In the genomic region with DNA sequence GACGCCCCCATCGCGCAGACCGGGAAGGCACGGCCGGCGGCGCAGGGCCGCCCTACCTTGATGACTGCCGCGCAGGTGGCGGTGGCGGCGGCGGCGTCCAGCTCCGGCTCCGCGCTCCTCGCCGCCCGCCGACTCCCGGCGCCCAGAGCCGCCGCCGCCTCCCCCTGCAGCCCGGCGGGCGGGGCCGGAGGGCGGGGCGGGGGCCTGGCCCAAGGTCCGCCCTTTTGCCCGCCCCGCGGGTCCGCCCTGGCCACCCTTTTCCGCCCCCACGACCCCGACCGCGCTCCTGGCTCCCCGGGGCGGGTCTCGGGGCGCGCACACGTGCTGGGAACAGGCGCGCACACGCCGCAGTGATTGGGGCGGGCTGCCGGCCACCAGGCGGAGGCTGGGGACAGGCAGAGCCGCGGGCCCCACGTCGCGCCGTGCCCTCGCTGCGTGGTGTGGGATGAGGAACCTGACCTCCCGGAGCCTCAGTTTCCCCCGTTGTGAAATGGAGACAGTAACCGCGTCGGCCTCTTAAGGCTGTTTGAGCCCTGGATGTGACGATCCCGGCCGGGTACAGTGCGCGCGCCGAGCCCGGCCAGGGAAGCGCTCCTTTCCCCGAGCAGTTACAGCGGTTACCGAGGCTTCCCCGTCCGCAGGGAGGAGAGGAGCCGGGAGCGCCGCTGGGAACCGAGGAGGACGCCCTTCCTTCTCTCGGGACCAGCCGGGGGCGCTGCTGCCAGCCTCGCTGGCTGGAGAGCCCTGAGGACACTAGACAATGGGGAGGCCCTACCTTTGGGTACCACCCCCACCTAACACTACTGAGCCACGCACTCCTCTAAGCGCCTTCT, we compare ENCODE assay signal across 1 cellular context.
TF ChIP-seq lines count a peak whose summit lies in the region.

Gene CORO2A, minus strand, starts transcription at position 135 of the 833 bp plus-strand sequence. CDS start 34,977 bp downstream, outside the sequence.

TF ChIP-seq in K562, 482 proteins besides CTCF, POLR2A, EP300 and RAD21 (continued from another document and continues in another):
- TF ChIP-seq TBP (optimal IDR thresholded peaks at IDR 0.05; ENCODE audit: low read depth, low read length) (peak; percentile 21), RBFOX2 (IDR thresholded peaks at IDR 0.05; ENCODE audit: low read depth, low read length) (peak; percentile 74), ZNF76 (CRISPR knock-in tag; IDR thresholded peaks at IDR 0.05; ENCODE audit: borderline replicate concordance) (no peak), FUS (optimal IDR thresholded peaks at IDR 0.05; ENCODE audit: low read depth, low read length) (peak; percentile 40), EWSR1 (IDR thresholded peaks at IDR 0.05; ENCODE audit: borderline replicate concordance, low read depth, partially characterized antibody) (no peak), SRSF3 (IDR thresholded peaks at IDR 0.05; ENCODE audit: insufficient read depth, low read length) (no peak), DIDO1 (tag; IDR thresholded peaks at IDR 0.05; ENCODE audit: low read depth) (no peak), ZFP1 (CRISPR knock-in tag; IDR thresholded peaks at IDR 0.05) (no peak), ETS1 (conservative IDR thresholded peaks at IDR 0.05; ENCODE audit: control insufficient read depth, low read depth, low read length) (0 out of 2 replicates have a peak, but pooled peaks have one; percentile 11), IFI16 (CRISPR knock-in tag; IDR thresholded peaks at IDR 0.05) (no peak), E2F4 (CRISPR knock-in tag; IDR thresholded peaks at IDR 0.05; ENCODE audit: low read depth) (0 out of 2 replicates have a peak, but pooled peaks have one; percentile 17), NCOA4 (IDR thresholded peaks at IDR 0.05; ENCODE audit: partially characterized antibody) (no peak), TBL1XR1 (IDR thresholded peaks at IDR 0.05; ENCODE audit: low read length in 2 of 2) (no peak), ESRRA (IDR thresholded peaks at IDR 0.05; ENCODE audit: borderline replicate concordance, low read depth) (peak; percentile 41; the same call in 1 of the 2 replicates), FIP1L1 (IDR thresholded peaks at IDR 0.05; ENCODE audit: low read depth, low read length, poor library complexity, severe bottlenecking) (peak; percentile 8), FOXM1 (IDR thresholded peaks at IDR 0.05; ENCODE audit: low read depth) (no peak), FOXM1 (CRISPR knock-in tag; IDR thresholded peaks at IDR 0.05; ENCODE audit: low read depth) (no peak), HIVEP1 (CRISPR knock-in tag; IDR thresholded peaks at IDR 0.05) (no peak), HOXB6 (CRISPR knock-in tag; IDR thresholded peaks at IDR 0.05; ENCODE audit: borderline replicate concordance) (no peak), PBX2 (CRISPR knock-in tag; IDR thresholded peaks at IDR 0.05; ENCODE audit: low read depth) (no peak), PBX2 (tag; conservative IDR thresholded peaks at IDR 0.05; ENCODE audit: low read depth) (no peak), POLR2AphosphoS5 (IDR thresholded peaks at IDR 0.05; ENCODE audit: control insufficient read depth, insufficient read depth, low read depth, low read length) (peak; percentile 45), RNF2 (IDR thresholded peaks at IDR 0.05) (peak; percentile 41; the same call in 1 of the 2 replicates), CBX2 (IDR thresholded peaks at IDR 0.05; ENCODE audit: insufficient read depth, low read length, poor library complexity, severe bottlenecking) (no peak), STAT5A (IDR thresholded peaks at IDR 0.05; ENCODE audit: borderline replicate concordance, low read length) (no peak)
- TF ChIP-seq, protein P1, sequence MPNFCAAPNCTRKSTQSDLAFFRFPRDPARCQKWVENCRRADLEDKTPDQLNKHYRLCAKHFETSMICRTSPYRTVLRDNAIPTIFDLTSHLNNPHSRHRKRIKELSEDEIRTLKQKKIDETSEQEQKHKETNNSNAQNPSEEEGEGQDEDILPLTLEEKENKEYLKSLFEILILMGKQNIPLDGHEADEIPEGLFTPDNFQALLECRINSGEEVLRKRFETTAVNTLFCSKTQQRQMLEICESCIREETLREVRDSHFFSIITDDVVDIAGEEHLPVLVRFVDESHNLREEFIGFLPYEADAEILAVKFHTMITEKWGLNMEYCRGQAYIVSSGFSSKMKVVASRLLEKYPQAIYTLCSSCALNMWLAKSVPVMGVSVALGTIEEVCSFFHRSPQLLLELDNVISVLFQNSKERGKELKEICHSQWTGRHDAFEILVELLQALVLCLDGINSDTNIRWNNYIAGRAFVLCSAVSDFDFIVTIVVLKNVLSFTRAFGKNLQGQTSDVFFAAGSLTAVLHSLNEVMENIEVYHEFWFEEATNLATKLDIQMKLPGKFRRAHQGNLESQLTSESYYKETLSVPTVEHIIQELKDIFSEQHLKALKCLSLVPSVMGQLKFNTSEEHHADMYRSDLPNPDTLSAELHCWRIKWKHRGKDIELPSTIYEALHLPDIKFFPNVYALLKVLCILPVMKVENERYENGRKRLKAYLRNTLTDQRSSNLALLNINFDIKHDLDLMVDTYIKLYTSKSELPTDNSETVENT (CRISPR knock-in tag; IDR thresholded peaks at IDR 0.05): no peak
- TF ChIP-seq, protein P2, sequence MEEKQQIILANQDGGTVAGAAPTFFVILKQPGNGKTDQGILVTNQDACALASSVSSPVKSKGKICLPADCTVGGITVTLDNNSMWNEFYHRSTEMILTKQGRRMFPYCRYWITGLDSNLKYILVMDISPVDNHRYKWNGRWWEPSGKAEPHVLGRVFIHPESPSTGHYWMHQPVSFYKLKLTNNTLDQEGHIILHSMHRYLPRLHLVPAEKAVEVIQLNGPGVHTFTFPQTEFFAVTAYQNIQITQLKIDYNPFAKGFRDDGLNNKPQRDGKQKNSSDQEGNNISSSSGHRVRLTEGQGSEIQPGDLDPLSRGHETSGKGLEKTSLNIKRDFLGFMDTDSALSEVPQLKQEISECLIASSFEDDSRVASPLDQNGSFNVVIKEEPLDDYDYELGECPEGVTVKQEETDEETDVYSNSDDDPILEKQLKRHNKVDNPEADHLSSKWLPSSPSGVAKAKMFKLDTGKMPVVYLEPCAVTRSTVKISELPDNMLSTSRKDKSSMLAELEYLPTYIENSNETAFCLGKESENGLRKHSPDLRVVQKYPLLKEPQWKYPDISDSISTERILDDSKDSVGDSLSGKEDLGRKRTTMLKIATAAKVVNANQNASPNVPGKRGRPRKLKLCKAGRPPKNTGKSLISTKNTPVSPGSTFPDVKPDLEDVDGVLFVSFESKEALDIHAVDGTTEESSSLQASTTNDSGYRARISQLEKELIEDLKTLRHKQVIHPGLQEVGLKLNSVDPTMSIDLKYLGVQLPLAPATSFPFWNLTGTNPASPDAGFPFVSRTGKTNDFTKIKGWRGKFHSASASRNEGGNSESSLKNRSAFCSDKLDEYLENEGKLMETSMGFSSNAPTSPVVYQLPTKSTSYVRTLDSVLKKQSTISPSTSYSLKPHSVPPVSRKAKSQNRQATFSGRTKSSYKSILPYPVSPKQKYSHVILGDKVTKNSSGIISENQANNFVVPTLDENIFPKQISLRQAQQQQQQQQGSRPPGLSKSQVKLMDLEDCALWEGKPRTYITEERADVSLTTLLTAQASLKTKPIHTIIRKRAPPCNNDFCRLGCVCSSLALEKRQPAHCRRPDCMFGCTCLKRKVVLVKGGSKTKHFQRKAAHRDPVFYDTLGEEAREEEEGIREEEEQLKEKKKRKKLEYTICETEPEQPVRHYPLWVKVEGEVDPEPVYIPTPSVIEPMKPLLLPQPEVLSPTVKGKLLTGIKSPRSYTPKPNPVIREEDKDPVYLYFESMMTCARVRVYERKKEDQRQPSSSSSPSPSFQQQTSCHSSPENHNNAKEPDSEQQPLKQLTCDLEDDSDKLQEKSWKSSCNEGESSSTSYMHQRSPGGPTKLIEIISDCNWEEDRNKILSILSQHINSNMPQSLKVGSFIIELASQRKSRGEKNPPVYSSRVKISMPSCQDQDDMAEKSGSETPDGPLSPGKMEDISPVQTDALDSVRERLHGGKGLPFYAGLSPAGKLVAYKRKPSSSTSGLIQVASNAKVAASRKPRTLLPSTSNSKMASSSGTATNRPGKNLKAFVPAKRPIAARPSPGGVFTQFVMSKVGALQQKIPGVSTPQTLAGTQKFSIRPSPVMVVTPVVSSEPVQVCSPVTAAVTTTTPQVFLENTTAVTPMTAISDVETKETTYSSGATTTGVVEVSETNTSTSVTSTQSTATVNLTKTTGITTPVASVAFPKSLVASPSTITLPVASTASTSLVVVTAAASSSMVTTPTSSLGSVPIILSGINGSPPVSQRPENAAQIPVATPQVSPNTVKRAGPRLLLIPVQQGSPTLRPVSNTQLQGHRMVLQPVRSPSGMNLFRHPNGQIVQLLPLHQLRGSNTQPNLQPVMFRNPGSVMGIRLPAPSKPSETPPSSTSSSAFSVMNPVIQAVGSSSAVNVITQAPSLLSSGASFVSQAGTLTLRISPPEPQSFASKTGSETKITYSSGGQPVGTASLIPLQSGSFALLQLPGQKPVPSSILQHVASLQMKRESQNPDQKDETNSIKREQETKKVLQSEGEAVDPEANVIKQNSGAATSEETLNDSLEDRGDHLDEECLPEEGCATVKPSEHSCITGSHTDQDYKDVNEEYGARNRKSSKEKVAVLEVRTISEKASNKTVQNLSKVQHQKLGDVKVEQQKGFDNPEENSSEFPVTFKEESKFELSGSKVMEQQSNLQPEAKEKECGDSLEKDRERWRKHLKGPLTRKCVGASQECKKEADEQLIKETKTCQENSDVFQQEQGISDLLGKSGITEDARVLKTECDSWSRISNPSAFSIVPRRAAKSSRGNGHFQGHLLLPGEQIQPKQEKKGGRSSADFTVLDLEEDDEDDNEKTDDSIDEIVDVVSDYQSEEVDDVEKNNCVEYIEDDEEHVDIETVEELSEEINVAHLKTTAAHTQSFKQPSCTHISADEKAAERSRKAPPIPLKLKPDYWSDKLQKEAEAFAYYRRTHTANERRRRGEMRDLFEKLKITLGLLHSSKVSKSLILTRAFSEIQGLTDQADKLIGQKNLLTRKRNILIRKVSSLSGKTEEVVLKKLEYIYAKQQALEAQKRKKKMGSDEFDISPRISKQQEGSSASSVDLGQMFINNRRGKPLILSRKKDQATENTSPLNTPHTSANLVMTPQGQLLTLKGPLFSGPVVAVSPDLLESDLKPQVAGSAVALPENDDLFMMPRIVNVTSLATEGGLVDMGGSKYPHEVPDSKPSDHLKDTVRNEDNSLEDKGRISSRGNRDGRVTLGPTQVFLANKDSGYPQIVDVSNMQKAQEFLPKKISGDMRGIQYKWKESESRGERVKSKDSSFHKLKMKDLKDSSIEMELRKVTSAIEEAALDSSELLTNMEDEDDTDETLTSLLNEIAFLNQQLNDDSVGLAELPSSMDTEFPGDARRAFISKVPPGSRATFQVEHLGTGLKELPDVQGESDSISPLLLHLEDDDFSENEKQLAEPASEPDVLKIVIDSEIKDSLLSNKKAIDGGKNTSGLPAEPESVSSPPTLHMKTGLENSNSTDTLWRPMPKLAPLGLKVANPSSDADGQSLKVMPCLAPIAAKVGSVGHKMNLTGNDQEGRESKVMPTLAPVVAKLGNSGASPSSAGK (IDR thresholded peaks at IDR 0.05): 0 out of 2 replicates have a peak, but pooled peaks have one; percentile 8
- TF ChIP-seq, protein P3, sequence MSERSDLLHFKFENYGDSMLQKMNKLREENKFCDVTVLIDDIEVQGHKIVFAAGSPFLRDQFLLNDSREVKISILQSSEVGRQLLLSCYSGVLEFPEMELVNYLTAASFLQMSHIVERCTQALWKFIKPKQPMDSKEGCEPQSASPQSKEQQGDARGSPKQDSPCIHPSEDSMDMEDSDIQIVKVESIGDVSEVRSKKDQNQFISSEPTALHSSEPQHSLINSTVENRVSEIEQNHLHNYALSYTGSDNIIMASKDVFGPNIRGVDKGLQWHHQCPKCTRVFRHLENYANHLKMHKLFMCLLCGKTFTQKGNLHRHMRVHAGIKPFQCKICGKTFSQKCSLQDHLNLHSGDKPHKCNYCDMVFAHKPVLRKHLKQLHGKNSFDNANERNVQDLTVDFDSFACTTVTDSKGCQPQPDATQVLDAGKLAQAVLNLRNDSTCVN (CRISPR knock-in tag; IDR thresholded peaks at IDR 0.05): 0 out of 2 replicates have a peak, but pooled peaks have one; percentile 24
- TF ChIP-seq, protein P4, sequence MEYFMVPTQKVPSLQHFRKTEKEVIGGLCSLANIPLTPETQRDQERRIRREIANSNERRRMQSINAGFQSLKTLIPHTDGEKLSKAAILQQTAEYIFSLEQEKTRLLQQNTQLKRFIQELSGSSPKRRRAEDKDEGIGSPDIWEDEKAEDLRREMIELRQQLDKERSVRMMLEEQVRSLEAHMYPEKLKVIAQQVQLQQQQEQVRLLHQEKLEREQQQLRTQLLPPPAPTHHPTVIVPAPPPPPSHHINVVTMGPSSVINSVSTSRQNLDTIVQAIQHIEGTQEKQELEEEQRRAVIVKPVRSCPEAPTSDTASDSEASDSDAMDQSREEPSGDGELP (CRISPR knock-in tag; IDR thresholded peaks at IDR 0.05; ENCODE audit: borderline replicate concordance): peak; percentile 40; the same call in 1 of the 2 replicates
